Comparison of ENCODE assay signal across 1 cellular context in genomic region chr16:8859913-8860881, GRCh38.
TF ChIP-seq lines count a peak whose summit lies in the region.

No MANE protein-coding gene starts in this region.

TF ChIP-seq in HepG2, 621 proteins besides CTCF, POLR2A, EP300 and RAD21 (continued from another document and continues in another):
- TF ChIP-seq ZNF619 (CRISPR knock-in tag; IDR thresholded peaks at IDR 0.05) (peak; percentile 80; the same call in 1 of the 2 replicates), ZNF646 (CRISPR knock-in tag; IDR thresholded peaks at IDR 0.05) (no peak), MTERF4 (CRISPR knock-in tag; IDR thresholded peaks at IDR 0.05) (no peak), ZNF891 (CRISPR knock-in tag; IDR thresholded peaks at IDR 0.05) (peak; percentile 80; the same call in 1 of the 2 replicates), ZBTB43 (CRISPR knock-in tag; conservative IDR thresholded peaks at IDR 0.05) (no peak; the same call in 1 of the 2 replicates), ZNF274 (CRISPR knock-in tag; IDR thresholded peaks at IDR 0.05) (no peak), ZSCAN25 (CRISPR knock-in tag; IDR thresholded peaks at IDR 0.05) (peak; percentile 66; the same call in 1 of the 2 replicates), ZBTB8A (CRISPR knock-in tag; IDR thresholded peaks at IDR 0.05; ENCODE audit: borderline replicate concordance, low read depth) (no peak), ISL2 (CRISPR knock-in tag; IDR thresholded peaks at IDR 0.05) (peak; percentile 77), HCFC1 (IDR thresholded peaks at IDR 0.05; ENCODE audit: low read depth, low read length) (no peak), PAXIP1 (CRISPR knock-in tag; conservative IDR thresholded peaks at IDR 0.05) (peak; percentile 87), STAT5B (CRISPR knock-in tag; IDR thresholded peaks at IDR 0.05) (no peak; the same call in 1 of the 2 replicates), SMAD1 (CRISPR knock-in tag; IDR thresholded peaks at IDR 0.05; ENCODE audit: borderline replicate concordance, low read depth) (no peak), SSRP1 (CRISPR knock-in tag; IDR thresholded peaks at IDR 0.05) (peak; percentile 88; the same call in 1 of the 2 replicates), ZNF678 (CRISPR knock-in tag; IDR thresholded peaks at IDR 0.05) (no peak), NCOA1 (CRISPR knock-in tag; IDR thresholded peaks at IDR 0.05) (peak; percentile 87; the same call in 1 of the 2 replicates), ZNF879 (CRISPR knock-in tag; IDR thresholded peaks at IDR 0.05) (peak; percentile 69; the same call in 1 of the 2 replicates), POLR2AphosphoS5 (IDR thresholded peaks at IDR 0.05; ENCODE audit: low read depth, low read length) (no peak; the same call in 1 of the 2 replicates), GATAD1 (CRISPR knock-in tag; IDR thresholded peaks at IDR 0.05) (no peak), TOPORS (CRISPR knock-in tag; IDR thresholded peaks at IDR 0.05) (0 out of 2 replicates have a peak, but pooled peaks have one; percentile 26), CCAR2 (optimal IDR thresholded peaks at IDR 0.05; ENCODE audit: low read depth, low read length) (no peak), U2AF1 (optimal IDR thresholded peaks at IDR 0.05; ENCODE audit: low read depth, low read length) (peak; percentile 57), ZZZ3 (CRISPR knock-in tag; IDR thresholded peaks at IDR 0.05; ENCODE audit: borderline replicate concordance) (peak; percentile 4; the same call in 1 of the 2 replicates), TSC22D2 (CRISPR knock-in tag; IDR thresholded peaks at IDR 0.05; ENCODE audit: borderline replicate concordance) (no peak), BCL6 (CRISPR knock-in tag; IDR thresholded peaks at IDR 0.05) (peak; percentile 88), ZNF484 (CRISPR knock-in tag; IDR thresholded peaks at IDR 0.05; ENCODE audit: borderline replicate concordance, low read depth) (no peak), RBM39 (IDR thresholded peaks at IDR 0.05; ENCODE audit: low read depth, low read length, poor library complexity, severe bottlenecking) (peak; percentile 29), ZNF180 (CRISPR knock-in tag; IDR thresholded peaks at IDR 0.05; ENCODE audit: borderline replicate concordance, low read depth) (0 out of 2 replicates have a peak, but pooled peaks have one; percentile 82), REXO4 (CRISPR knock-in tag; IDR thresholded peaks at IDR 0.05; ENCODE audit: borderline replicate concordance) (no peak), KLF13 (CRISPR knock-in tag; IDR thresholded peaks at IDR 0.05) (no peak), ZNF34 (CRISPR knock-in tag; IDR thresholded peaks at IDR 0.05; ENCODE audit: borderline replicate concordance) (no peak), ZUFSP (CRISPR knock-in tag; IDR thresholded peaks at IDR 0.05; ENCODE audit: borderline replicate concordance) (no peak), RELA (CRISPR knock-in tag; IDR thresholded peaks at IDR 0.05) (peak; percentile 95), CENPT (CRISPR knock-in tag; IDR thresholded peaks at IDR 0.05; ENCODE audit: low read depth) (no peak), RFXANK (CRISPR knock-in tag; IDR thresholded peaks at IDR 0.05) (no peak), KDM3A (CRISPR knock-in tag; IDR thresholded peaks at IDR 0.05; ENCODE audit: low read depth) (peak; percentile 83), NFIB (CRISPR knock-in tag; IDR thresholded peaks at IDR 0.05; ENCODE audit: borderline replicate concordance) (no peak), ZNF296 (CRISPR knock-in tag; conservative IDR thresholded peaks at IDR 0.05) (no peak), SP4 (CRISPR knock-in tag; IDR thresholded peaks at IDR 0.05) (peak; percentile 61)
- TF ChIP-seq, protein P1, sequence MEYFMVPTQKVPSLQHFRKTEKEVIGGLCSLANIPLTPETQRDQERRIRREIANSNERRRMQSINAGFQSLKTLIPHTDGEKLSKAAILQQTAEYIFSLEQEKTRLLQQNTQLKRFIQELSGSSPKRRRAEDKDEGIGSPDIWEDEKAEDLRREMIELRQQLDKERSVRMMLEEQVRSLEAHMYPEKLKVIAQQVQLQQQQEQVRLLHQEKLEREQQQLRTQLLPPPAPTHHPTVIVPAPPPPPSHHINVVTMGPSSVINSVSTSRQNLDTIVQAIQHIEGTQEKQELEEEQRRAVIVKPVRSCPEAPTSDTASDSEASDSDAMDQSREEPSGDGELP (IDR thresholded peaks at IDR 0.05; ENCODE audit: borderline replicate concordance, low read depth), result peak; percentile 99
- TF ChIP-seq, protein P2, sequence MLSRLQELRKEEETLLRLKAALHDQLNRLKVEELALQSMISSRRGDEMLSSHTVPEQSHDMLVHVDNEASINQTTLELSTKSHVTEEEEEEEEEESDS (CRISPR knock-in tag; IDR thresholded peaks at IDR 0.05; ENCODE audit: borderline replicate concordance), result no peak
- TF ChIP-seq, protein P3, sequence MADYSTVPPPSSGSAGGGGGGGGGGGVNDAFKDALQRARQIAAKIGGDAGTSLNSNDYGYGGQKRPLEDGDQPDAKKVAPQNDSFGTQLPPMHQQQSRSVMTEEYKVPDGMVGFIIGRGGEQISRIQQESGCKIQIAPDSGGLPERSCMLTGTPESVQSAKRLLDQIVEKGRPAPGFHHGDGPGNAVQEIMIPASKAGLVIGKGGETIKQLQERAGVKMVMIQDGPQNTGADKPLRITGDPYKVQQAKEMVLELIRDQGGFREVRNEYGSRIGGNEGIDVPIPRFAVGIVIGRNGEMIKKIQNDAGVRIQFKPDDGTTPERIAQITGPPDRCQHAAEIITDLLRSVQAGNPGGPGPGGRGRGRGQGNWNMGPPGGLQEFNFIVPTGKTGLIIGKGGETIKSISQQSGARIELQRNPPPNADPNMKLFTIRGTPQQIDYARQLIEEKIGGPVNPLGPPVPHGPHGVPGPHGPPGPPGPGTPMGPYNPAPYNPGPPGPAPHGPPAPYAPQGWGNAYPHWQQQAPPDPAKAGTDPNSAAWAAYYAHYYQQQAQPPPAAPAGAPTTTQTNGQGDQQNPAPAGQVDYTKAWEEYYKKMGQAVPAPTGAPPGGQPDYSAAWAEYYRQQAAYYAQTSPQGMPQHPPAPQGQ (CRISPR knock-in tag; IDR thresholded peaks at IDR 0.05; ENCODE audit: borderline replicate concordance), result 0 out of 2 replicates have a peak, but pooled peaks have one; percentile 51
- TF ChIP-seq, protein P4, sequence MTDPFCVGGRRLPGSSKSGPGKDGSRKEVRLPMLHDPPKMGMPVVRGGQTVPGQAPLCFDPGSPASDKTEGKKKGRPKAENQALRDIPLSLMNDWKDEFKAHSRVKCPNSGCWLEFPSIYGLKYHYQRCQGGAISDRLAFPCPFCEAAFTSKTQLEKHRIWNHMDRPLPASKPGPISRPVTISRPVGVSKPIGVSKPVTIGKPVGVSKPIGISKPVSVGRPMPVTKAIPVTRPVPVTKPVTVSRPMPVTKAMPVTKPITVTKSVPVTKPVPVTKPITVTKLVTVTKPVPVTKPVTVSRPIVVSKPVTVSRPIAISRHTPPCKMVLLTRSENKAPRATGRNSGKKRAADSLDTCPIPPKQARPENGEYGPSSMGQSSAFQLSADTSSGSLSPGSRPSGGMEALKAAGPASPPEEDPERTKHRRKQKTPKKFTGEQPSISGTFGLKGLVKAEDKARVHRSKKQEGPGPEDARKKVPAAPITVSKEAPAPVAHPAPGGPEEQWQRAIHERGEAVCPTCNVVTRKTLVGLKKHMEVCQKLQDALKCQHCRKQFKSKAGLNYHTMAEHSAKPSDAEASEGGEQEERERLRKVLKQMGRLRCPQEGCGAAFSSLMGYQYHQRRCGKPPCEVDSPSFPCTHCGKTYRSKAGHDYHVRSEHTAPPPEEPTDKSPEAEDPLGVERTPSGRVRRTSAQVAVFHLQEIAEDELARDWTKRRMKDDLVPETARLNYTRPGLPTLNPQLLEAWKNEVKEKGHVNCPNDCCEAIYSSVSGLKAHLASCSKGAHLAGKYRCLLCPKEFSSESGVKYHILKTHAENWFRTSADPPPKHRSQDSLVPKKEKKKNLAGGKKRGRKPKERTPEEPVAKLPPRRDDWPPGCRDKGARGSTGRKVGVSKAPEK (CRISPR knock-in tag; IDR thresholded peaks at IDR 0.05; ENCODE audit: borderline replicate concordance), result no peak
